In genomic region chr2:96305091-96305978, GRCh38 we compare ENCODE assay signal across 8 cellular contexts. TPM values are rescaled to one million over a fixed set of nuclear protein-coding genes. Genes with fewer than 3 reads are reported as not detected.
DNase-seq lines count a peak whose midpoint lies in the region; ATAC-seq and TF ChIP-seq lines count a peak whose summit lies in the region.

Gene SNRNP200 (minus strand): TSS chr2:96305546. CDS start chr2:96305437, 109 bp downstream.

- H3K36me3 Mint-ChIP-seq in T-helper 17 cell (ENCODE audit: low read depth) (peaks cover 10% of the 10 kb centered on the region), progenitor cell of endocrine pancreas (ENCODE audit: insufficient read depth) (peaks cover 22% of the 10 kb centered on the region)

- ATAC-seq in GM18499 (IDR thresholded peaks at IDR 0.05; ENCODE audit: insufficient read depth, unreplicated experiment): peak; percentile 45
- peak; percentile 88 for ATAC-seq in HG02938 (IDR thresholded peaks at IDR 0.05; ENCODE audit: unreplicated experiment)
- peak; percentile 84 for ATAC-seq in T-helper 17 cell
- ATAC-seq in upper lobe of right lung: peak; percentile 100

- H3K36me3 ChIP-seq in left ventricle myocardium inferior (peaks cover 41% of the 10 kb centered on the region), upper lobe of right lung (peaks cover 41% of the 10 kb centered on the region)

- intact Hi-C loops in left ventricle myocardium inferior (cut with micrococcal nuclease): no loop called here
- intact Hi-C loops in upper lobe of right lung (cut with DNase I): no loop called here

- TF ChIP-seq CTCF in left ventricle myocardium inferior (IDR thresholded peaks at IDR 0.05; ENCODE audit: borderline replicate concordance) (no peak), progenitor cell of endocrine pancreas (IDR thresholded peaks at IDR 0.05; ENCODE audit: unreplicated experiment) (no peak), upper lobe of right lung (IDR thresholded peaks at IDR 0.05) (no peak)

- H3K27ac Mint-ChIP-seq in T-helper 17 cell (peak within 1 kb of the TSS; percentile 99), progenitor cell of endocrine pancreas (peak within 1 kb of the TSS; percentile 99)

- H3K4me1 Mint-ChIP-seq in T-helper 17 cell: peaks cover 45% of the 10 kb centered on the region
- H3K4me1 Mint-ChIP-seq in progenitor cell of endocrine pancreas (ENCODE audit: low read depth): peaks cover 21% of the 10 kb centered on the region

- DNase-seq in NCI-H187 treated with DMSO at 0.1 percent for 48 hours (lab: John Stamatoyannopoulos, UW) (peak; percentile 62), T-helper 17 cell (peak; percentile 87 to 90 (median 88)), amniotic stem cell (lab: John Stamatoyannopoulos, UW) (peak; percentile 63), left ventricle myocardium inferior (peak; percentile 90), progenitor cell of endocrine pancreas (ENCODE audit: low spot score, unreplicated experiment) (peak; percentile 63), upper lobe of right lung (peak; percentile 94)

- H3K4me1 ChIP-seq in left ventricle myocardium inferior: peaks cover 45% of the 10 kb centered on the region
- H3K4me1 ChIP-seq in upper lobe of right lung: peaks cover 28% of the 10 kb centered on the region

- H3K27ac ChIP-seq in left ventricle myocardium inferior (replicated peaks): peak within 1 kb of the TSS; percentile 91
- H3K27ac ChIP-seq in upper lobe of right lung: peak within 1 kb of the TSS; percentile 67

- no peaks in the 10 kb centered on the region for H3K9me3 Mint-ChIP-seq in progenitor cell of endocrine pancreas (ENCODE audit: low read depth)

- H3K4me3 ChIP-seq in left ventricle myocardium inferior (peak within 1 kb of the TSS; percentile 91), upper lobe of right lung (peak within 1 kb of the TSS; percentile 69)

- H3K27me3 ChIP-seq in left ventricle myocardium inferior (ENCODE audit: low read depth) (no peaks in the 10 kb centered on the region), upper lobe of right lung (no peaks in the 10 kb centered on the region)

- H3K9me3 ChIP-seq in T-helper 17 cell (ENCODE audit: control insufficient read depth, low read length, poor library complexity, severe bottlenecking) (no peaks in the 10 kb centered on the region), left ventricle myocardium inferior (replicated peaks) (no peaks in the 10 kb centered on the region), upper lobe of right lung (no peaks in the 10 kb centered on the region)

- H3K4me3 Mint-ChIP-seq in T-helper 17 cell (peak within 1 kb of the TSS; percentile 99), progenitor cell of endocrine pancreas (ENCODE audit: low read depth) (peak within 1 kb of the TSS; percentile 100)

- H3K27me3 Mint-ChIP-seq in T-helper 17 cell (no peaks in the 10 kb centered on the region), progenitor cell of endocrine pancreas (peaks cover 3% of the 10 kb centered on the region)

RNA-seq across cellular contexts. Expression of gene SNRNP200, which starts in this region (rescaled TPM):
- total RNA-seq in T-helper 17 cell: 100 to 1,000 TPM; 189 to 224 TPM
- 54.8 TPM for total RNA-seq in left ventricle myocardium inferior
- total RNA-seq in progenitor cell of endocrine pancreas: 223 and 235 TPM in 2 replicates
- 91.2 TPM for total RNA-seq in upper lobe of right lung

Comparison
In these comparisons a context has a peak if more than half of its experiments do, and no peak if none do; other contexts are left out.
1. Peak in every context shown above with its lines: DNase-seq, ATAC-seq, H3K4me3 ChIP-seq and H3K27ac ChIP-seq.
2. ATAC-seq: peak in every context shown above with its lines; median percentile 100 in upper lobe of right lung; 88 in HG02938; 84 in T-helper 17 cell; 45 in GM18499.